ENCODE assay signal across 15 cellular contexts in genomic region chr22:25178873-25179631, GRCh38. TPM values are rescaled to one million over a fixed set of nuclear protein-coding genes. Genes with fewer than 3 reads are reported as not detected.
DNase-seq lines count a peak whose midpoint lies in the region; ATAC-seq and TF ChIP-seq lines count a peak whose summit lies in the region.
"Not testable (repeated sequence)": the region's sequence is repeated elsewhere in the genome, so short reads cannot be mapped to it uniquely, and the experiment has no call there.
"Had no signal": no experiment of that assay in that cellular context is flagged by ENCODE, and none has a peak within 500 bp of the region (broad histone marks: within the 10 kb centered on the region; RNA-seq: fewer than 3 reads in every experiment).

No MANE protein-coding gene starts in this region.

- CTCF ChIA-PET in T-cell (lab: Charles Lee) = interaction anchor here in 1 of 2 donors (0.6 kb wide), 1 partner anchor 120 kb away, joined by 3 read pairs; no protein-coding TSS in a partner anchor

- 0 out of 2 replicates have a peak, but pooled peaks cover 12% of the 10 kb centered on the region for H4K20me1 ChIP-seq in BLaER1
- H4K20me1 ChIP-seq in GM23338 (replicated peaks; ENCODE audit: insufficient read depth) = not testable (repeated sequence)

- peaks cover 18% of the 10 kb centered on the region for H3K9me3 ChIP-seq in BLaER1

- not testable (repeated sequence) for H3F3A ChIP-seq in GM23338 (replicated peaks; ENCODE audit: low read depth)

- H3K4me3 Mint-ChIP-seq in GM23338 (peak overlapping the region; percentile 57; the same call in 2 of the 3 replicates), T-cell (peak overlapping the region in 1 of 3 donors; percentile 29)
- not testable (repeated sequence) for H3K4me3 Mint-ChIP-seq in activated naive CD8-positive, alpha-beta T cell treated with anti-CD3 and anti-CD28 coated beads for 36 hours; glutamatergic neuron (ENCODE audit: unreplicated experiment); natural killer cell

- H3K4me1 ChIP-seq in BLaER1 = peaks cover 25% of the 10 kb centered on the region
- not testable (repeated sequence) for H3K4me1 ChIP-seq in GM23338 (ENCODE audit: insufficient read depth)

- H3K36me3 Mint-ChIP-seq in GM23338 (ENCODE audit: low read depth) (peaks cover 33% of the 10 kb centered on the region), T-cell (peaks cover 25% of the 10 kb centered on the region)
- peaks cover 12% of the 10 kb centered on the region for H3K36me3 Mint-ChIP-seq in activated naive CD8-positive, alpha-beta T cell treated with anti-CD3 and anti-CD28 coated beads for 36 hours
- H3K36me3 Mint-ChIP-seq in glutamatergic neuron (ENCODE audit: unreplicated experiment); natural killer cell: not testable (repeated sequence)

- POLR2A ChIA-PET in T-cell (lab: Charles Lee) = not testable (repeated sequence)

- ATAC-seq in GM23338 (peak; percentile 91), T-cell (replicated peaks in 1 of 4) (peak; percentile 69 to 82 (median 72)), natural killer cell (peak; percentile 83 to 98 (median 97))
- peak; percentile 50 for ATAC-seq in stimulated activated naive CD8-positive, alpha-beta T cell treated with anti-CD3 and anti-CD28 coated beads, Interleukin-15, Interleukin-2, amounts not matched to agents 100 U/mL and 50 U/mL, for 24 hours

- DNase-seq in GM23338 (ENCODE audit: low spot score) = peak; percentile 87
- DNase-seq in T-cell; glutamatergic neuron; stimulated activated naive CD8-positive, alpha-beta T cell treated with anti-CD3 and anti-CD28 coated beads, Interleukin-15, Interleukin-2, amounts not matched to agents 100 U/mL and 50 U/mL, for 24 hours: not testable (repeated sequence)
- DNase-seq in activated naive CD8-positive, alpha-beta T cell treated with anti-CD3 and anti-CD28 coated beads for 36 hours = peak; percentile 12
- DNase-seq in left kidney (ENCODE audit: low read depth, low spot score) = peak; percentile 80
- peak; percentile 21 for DNase-seq in natural killer cell

- H3K27me3 Mint-ChIP-seq in GM23338 (ENCODE audit: insufficient read depth, low read depth, poor library complexity) = peaks cover 12% of the 10 kb centered on the region
- not testable (repeated sequence) for H3K27me3 Mint-ChIP-seq in T-cell; activated naive CD8-positive, alpha-beta T cell treated with anti-CD3 and anti-CD28 coated beads for 36 hours; glutamatergic neuron (ENCODE audit: unreplicated experiment); natural killer cell (ENCODE audit: low read depth in 2 of 2)

- H3K27ac Mint-ChIP-seq in GM23338; T-cell; activated naive CD8-positive, alpha-beta T cell treated with anti-CD3 and anti-CD28 coated beads for 36 hours; glutamatergic neuron (ENCODE audit: unreplicated experiment); natural killer cell: not testable (repeated sequence)

- H3K36me3 ChIP-seq in BLaER1; GM23338 (ENCODE audit: insufficient read depth): not testable (repeated sequence)

- H3K4me3 ChIP-seq in BLaER1 = 0 out of 2 replicates have a peak overlapping the region, but pooled peaks have one; percentile 36
- H3K4me3 ChIP-seq in GM23338 = peak overlapping the region; percentile 38; the same call in 1 of the 2 replicates

- not testable (repeated sequence) for H3K27me3 ChIP-seq in BLaER1; GM23338 (ENCODE audit: insufficient read depth)

- not testable (repeated sequence) for H3K9ac ChIP-seq in BLaER1

- peak overlapping the region; percentile 74 for H3K4me2 ChIP-seq in BLaER1
- H3K4me2 ChIP-seq in GM23338 = 0 out of 2 replicates have a peak overlapping the region, but pooled peaks have one; percentile 45

- not testable (repeated sequence) for H3K9me3 Mint-ChIP-seq in GM23338; T-cell; activated naive CD8-positive, alpha-beta T cell treated with anti-CD3 and anti-CD28 coated beads for 36 hours; glutamatergic neuron (ENCODE audit: unreplicated experiment); natural killer cell

- H3K27ac ChIP-seq in BLaER1; GM23338 (ENCODE audit: low read depth): not testable (repeated sequence)

- not testable (repeated sequence) for H2AFZ ChIP-seq in GM23338

- intact Hi-C loops in natural killer cell (cut with micrococcal nuclease) = not testable (repeated sequence)

- H3K4me1 Mint-ChIP-seq in GM23338 = peaks cover 13% of the 10 kb centered on the region
- H3K4me1 Mint-ChIP-seq in T-cell; activated naive CD8-positive, alpha-beta T cell treated with anti-CD3 and anti-CD28 coated beads for 36 hours; glutamatergic neuron (ENCODE audit: low read depth, unreplicated experiment); natural killer cell: not testable (repeated sequence)

- peak; percentile 51 to 57 for TF ChIP-seq CTCF in GM23338 (conservative IDR thresholded peaks at IDR 0.05; ENCODE audit: low read depth in 2 of 2)
- peak; percentile 10 for TF ChIP-seq CTCF in glutamatergic neuron (IDR thresholded peaks at IDR 0.05; ENCODE audit: partially characterized antibody, unreplicated experiment)
- not testable (repeated sequence) for TF ChIP-seq CTCF in natural killer cell (IDR thresholded peaks at IDR 0.05)

- H3K79me2 ChIP-seq in GM23338 (replicated peaks; ENCODE audit: insufficient read depth) = not testable (repeated sequence)

- not testable (repeated sequence) for H3K9me2 ChIP-seq in GM23338 (ENCODE audit: insufficient read depth)

RNA-seq across cellular contexts. Expression of gene CRYBB3, which starts 20.6 kb away (rescaled TPM):
- 0.28 TPM in 1 of 2 replicates, not detected in the other for total RNA-seq in GM23338 (2014; rRNA removed; shearing (Covaris generic))
- polyA plus RNA-seq in GM23338 (2016; fragmentation: Nextera tagmentation; extraction: Ambion mirVana) = 0.52 TPM in 1 of 2 replicates, not detected in the other
- total RNA-seq in T-cell (under 1 TPM in 1 of 5 donors, not detected in 4; 0.89 TPM), glutamatergic neuron (ENCODE audit: unreplicated experiment) (not detected), natural killer cell (under 1 TPM in 1 of 3 donors, not detected in 2; 0.68 TPM)
- under 1 TPM; 0.26 to 0.35 TPM for total RNA-seq in activated naive CD8-positive, alpha-beta T cell treated with anti-CD3 and anti-CD28 coated beads for 36 hours
- total RNA-seq: cerebellum, epithelial cell of proximal tubule, fibroblast of villous mesenchyme, occipital lobe, renal cortical epithelial cell, thyroid gland had no signal

RNA-seq across cellular contexts. Expression of gene CRYBB2, which starts 40.4 kb away (rescaled TPM):
- 1.0 TPM in 1 of 2 replicates, not detected in the other for total RNA-seq in GM23338 (2014; rRNA removed; shearing (Covaris generic))
- 0.26 TPM in 1 of 2 replicates, not detected in the other for polyA plus RNA-seq in GM23338 (2016; fragmentation: Nextera tagmentation; extraction: Ambion mirVana)
- total RNA-seq in T-cell (not detected), glutamatergic neuron (ENCODE audit: unreplicated experiment) (not detected), natural killer cell (not detected)
- not detected for total RNA-seq in activated naive CD8-positive, alpha-beta T cell treated with anti-CD3 and anti-CD28 coated beads for 36 hours
- total RNA-seq: cerebellum, epithelial cell of proximal tubule, fibroblast of villous mesenchyme, lung microvascular endothelial cell, occipital lobe had no signal
